Comparison of ENCODE assay signal across 8 cellular contexts in genomic region chr7:130982160-130982638, GRCh38.
DNase-seq lines count a peak whose midpoint lies in the region; ATAC-seq and TF ChIP-seq lines count a peak whose summit lies in the region.

No MANE protein-coding gene starts in this region.

- TF ChIP-seq CTCF in HFFc6 (IDR thresholded peaks at IDR 0.05) (peak; percentile 82), cardiac fibroblast (IDR thresholded peaks at IDR 0.05; ENCODE audit: low read depth, low read length) (peak; percentile 71), lower lobe of right lung (IDR thresholded peaks at IDR 0.05) (peak; percentile 59)

- peak overlapping the region; percentile 2 for H3K27ac ChIP-seq in lower lobe of right lung

- no peaks in the 10 kb centered on the region for H3K27me3 ChIP-seq in lower lobe of right lung (ENCODE audit: low read depth)

- H3K36me3 ChIP-seq in lower lobe of right lung, result peaks cover 41% of the 10 kb centered on the region

- H3K36me3 Mint-ChIP-seq in HFFc6 (ENCODE audit: low read depth), result peaks cover 35% of the 10 kb centered on the region

- peaks cover 46% of the 10 kb centered on the region for H3K4me1 Mint-ChIP-seq in HFFc6 (ENCODE audit: low read depth)

- H3K27ac Mint-ChIP-seq in HFFc6, result no peak overlapping the region

- peaks cover 4% of the 10 kb centered on the region for H3K27me3 Mint-ChIP-seq in HFFc6 (ENCODE audit: insufficient read depth)

- H3K4me3 Mint-ChIP-seq in HFFc6, result no peak overlapping the region

- no peak overlapping the region for H3K4me3 ChIP-seq in cardiac fibroblast (replicated peaks in 1 of 2; ENCODE audit: low read depth in 2 of 2, low read length in 2 of 2)
- H3K4me3 ChIP-seq in lower lobe of right lung, result no peak overlapping the region

- H3K9me3 Mint-ChIP-seq in HFFc6, result no peaks in the 10 kb centered on the region

- DNase-seq in NOMO-1 treated with DMSO at 0.1 percent for 48 hours (lab: John Stamatoyannopoulos, UW; ENCODE audit: unreplicated experiment), result peak; percentile 5
- no peak for DNase-seq in NOMO-1 treated with dmso at 0.1 percent for 144 hours (lab: John Stamatoyannopoulos, UW; ENCODE audit: unreplicated experiment)
- peak; percentile 51 for DNase-seq in HFFc6
- peak; percentile 6 for DNase-seq in NCI-H345 treated with DMSO at 0.1 percent for 48 hours (lab: John Stamatoyannopoulos, UW; ENCODE audit: unreplicated experiment)
- peak; percentile 55 to 66 for DNase-seq in cardiac fibroblast (ENCODE audit: low read depth in 2 of 2)
- DNase-seq in lower lobe of right lung, result no peak
- no peak for DNase-seq in GDM1 (lab: John Stamatoyannopoulos, UW)
- DNase-seq in AG08395 (ENCODE audit: low spot score), result no peak

- H3K4me1 ChIP-seq in lower lobe of right lung, result peaks cover 67% of the 10 kb centered on the region

- no peaks in the 10 kb centered on the region for H3K9me3 ChIP-seq in lower lobe of right lung

- intact Hi-C loops in lower lobe of right lung (cut with DNase I), result no loop called here

- ATAC-seq in lower lobe of right lung, result peak; percentile 50 to 72

Comparison
In these comparisons a context has a peak if more than half of its experiments do, and no peak if none do; other contexts are left out.
1. DNase-seq: peak in NOMO-1 treated with DMSO at 0.1 percent for 48 hours (single experiment), HFFc6 (single experiment), NCI-H345 treated with DMSO at 0.1 percent for 48 hours (single experiment) and cardiac fibroblast (2 of 2); none in NOMO-1 treated with dmso at 0.1 percent for 144 hours (single experiment), lower lobe of right lung (single experiment), GDM1 (single experiment) and AG08395 (single experiment).
2. Peak in every context shown above with its lines, with median percentiles within 50 percentile points of each other: CTCF ChIP-seq.